1 cellular context compared by ENCODE assay signal in the genomic region with DNA sequence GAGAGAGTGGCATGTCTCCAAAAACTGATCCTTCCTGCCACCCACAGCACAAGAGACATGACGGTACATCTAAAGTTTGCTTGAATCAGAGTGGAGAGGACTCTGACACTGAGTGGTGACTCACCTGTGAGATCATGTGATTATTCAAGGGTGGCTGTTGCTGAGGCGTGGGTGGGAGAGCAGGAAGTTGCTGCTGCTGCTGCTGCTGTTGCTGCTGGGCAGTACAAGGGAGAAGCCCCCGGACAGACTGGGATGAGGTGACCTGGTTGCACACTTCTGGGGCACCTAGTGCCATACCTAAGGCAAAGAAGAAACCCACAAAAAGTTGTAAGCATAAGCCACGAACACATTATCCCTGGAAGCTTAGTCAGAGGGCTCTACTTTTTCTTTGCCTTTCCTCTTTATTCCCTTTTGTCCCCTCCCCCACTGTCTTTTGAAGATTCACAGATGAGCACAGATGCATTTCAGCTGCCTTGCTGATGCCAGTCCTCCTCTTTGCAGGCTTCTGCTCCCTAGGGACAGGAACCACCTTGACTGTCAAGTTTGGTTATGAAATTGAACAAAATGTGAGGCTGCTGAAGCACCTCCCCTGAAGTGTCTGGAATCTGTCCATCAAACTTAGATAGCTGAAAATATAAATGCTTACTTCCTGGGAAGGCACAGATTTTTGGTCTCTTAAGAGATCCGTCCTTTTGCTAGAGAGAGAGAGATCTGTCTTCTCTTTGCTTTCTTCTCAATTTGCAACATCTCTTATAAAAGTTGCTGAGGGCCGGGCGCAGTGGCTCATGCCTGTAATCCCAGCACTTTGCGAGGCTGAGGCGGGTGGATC.
TF ChIP-seq lines count a peak whose summit lies in the region.

No MANE protein-coding gene starts in this region.

TF ChIP-seq in endothelial cell of umbilical vein, 7 proteins besides CTCF, POLR2A, EP300 and RAD21:
- TF ChIP-seq JUN (IDR thresholded peaks at IDR 0.05; ENCODE audit: borderline replicate concordance, insufficient read depth, insufficient read length, low read depth) (peak; percentile 82), MYC (IDR thresholded peaks at IDR 0.05; ENCODE audit: low read depth, low read length) (no peak), MAX (IDR thresholded peaks at IDR 0.05; ENCODE audit: insufficient read depth, insufficient read length) (no peak), FOS (IDR thresholded peaks at IDR 0.05; ENCODE audit: borderline replicate concordance, insufficient read depth, low read length) (peak; percentile 76), POLR2AphosphoS5 (IDR thresholded peaks at IDR 0.05; ENCODE audit: insufficient read depth, low read depth, low read length) (peak; percentile 25), EZH2 (IDR thresholded peaks at IDR 0.05; ENCODE audit: borderline replicate concordance, low read depth, low read length, severe bottlenecking) (no peak), GATA2 (IDR thresholded peaks at IDR 0.05; ENCODE audit: insufficient read depth, insufficient read length, low read depth, low read length) (no peak)
